In the genomic region with DNA sequence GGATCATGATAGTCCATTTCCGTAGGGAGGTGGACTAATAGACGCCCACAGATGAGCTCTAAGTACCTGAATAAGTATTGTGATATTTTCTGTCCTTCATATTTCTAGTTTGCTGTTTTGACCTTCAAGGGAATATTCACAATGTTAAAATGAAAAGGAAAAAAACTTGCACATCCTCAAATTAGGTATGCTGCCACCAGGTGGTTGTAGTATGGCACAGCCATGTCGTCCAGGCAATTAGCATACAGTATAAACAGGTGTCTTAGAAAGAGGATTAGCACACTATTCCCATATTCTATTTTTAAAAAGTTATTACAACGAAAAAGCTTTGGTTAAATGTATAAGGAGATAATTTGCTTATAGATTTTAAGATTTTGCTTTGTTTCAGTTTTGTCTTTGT, we compare ENCODE assay signal across 8 cellular contexts.
A peak's percentile ranks its signal among the peaks of the same experiment; 100 is the strongest.
DNase-seq lines count a peak whose midpoint lies in the region; ATAC-seq, FAIRE-seq and TF ChIP-seq lines count a peak whose summit lies in the region.

No MANE protein-coding gene starts in this region.

- peak; percentile 82 for FAIRE-seq in GM19239 (lab: Jason Lieb, UNC)

- DNase-seq in Calu3 (peak; percentile 45), GM19239 (ENCODE audit: insufficient read length, low spot score) (peak; percentile 0), Kasumi-1 (lab: John Stamatoyannopoulos, UW) (peak; percentile 19 to 23), SW480 (ENCODE audit: low spot score) (peak; percentile 41), hepatic stellate cell (ENCODE audit: low spot score) (peak; percentile 9)
- no peak for DNase-seq in stimulated activated naive CD4-positive, alpha-beta T cell treated with Interleukin-2 at 50 U/mL for 16 hours (lab: John Stamatoyannopoulos, UW)

- BruUV-seq in Calu3 (replicated peaks; lab: Mats Ljungman, UMichigan) = no TSS peak

- TF ChIP-seq CTCF in Calu3 (IDR thresholded peaks at IDR 0.05; ENCODE audit: unreplicated experiment) = no peak

- no peaks in the 10 kb centered on the region for H3K27me3 Mint-ChIP-seq in Calu3 (ENCODE audit: unreplicated experiment)

- CTCF ChIA-PET in Calu3 (lab: Charles Lee) = no interaction called here

- no peak for ATAC-seq in HG03439 (IDR thresholded peaks at IDR 0.05; ENCODE audit: unreplicated experiment)
- no peak for ATAC-seq in HG03039 (IDR thresholded peaks at IDR 0.05; ENCODE audit: unreplicated experiment)

- no peaks in the 10 kb centered on the region for H3K4me1 Mint-ChIP-seq in Calu3 (ENCODE audit: low read depth, unreplicated experiment)

- no peaks in the 10 kb centered on the region for H3K36me3 Mint-ChIP-seq in Calu3 (ENCODE audit: insufficient read depth, unreplicated experiment)

- no peak overlapping the region for H3K27ac Mint-ChIP-seq in Calu3 (ENCODE audit: unreplicated experiment)

- intact Hi-C loops in Calu3 (cut with micrococcal nuclease; ENCODE audit: unreplicated experiment) = loop anchor here (2.0 kb wide), 2 partner anchors 659 to 915 kb away; no protein-coding TSS in a partner anchor

- H3K9me3 Mint-ChIP-seq in Calu3 (ENCODE audit: low read depth, unreplicated experiment) = no peaks in the 10 kb centered on the region

- no peak overlapping the region for H3K4me3 Mint-ChIP-seq in Calu3 (ENCODE audit: low read depth, unreplicated experiment)
